8 cellular contexts compared by ENCODE assay signal in the genomic region with DNA sequence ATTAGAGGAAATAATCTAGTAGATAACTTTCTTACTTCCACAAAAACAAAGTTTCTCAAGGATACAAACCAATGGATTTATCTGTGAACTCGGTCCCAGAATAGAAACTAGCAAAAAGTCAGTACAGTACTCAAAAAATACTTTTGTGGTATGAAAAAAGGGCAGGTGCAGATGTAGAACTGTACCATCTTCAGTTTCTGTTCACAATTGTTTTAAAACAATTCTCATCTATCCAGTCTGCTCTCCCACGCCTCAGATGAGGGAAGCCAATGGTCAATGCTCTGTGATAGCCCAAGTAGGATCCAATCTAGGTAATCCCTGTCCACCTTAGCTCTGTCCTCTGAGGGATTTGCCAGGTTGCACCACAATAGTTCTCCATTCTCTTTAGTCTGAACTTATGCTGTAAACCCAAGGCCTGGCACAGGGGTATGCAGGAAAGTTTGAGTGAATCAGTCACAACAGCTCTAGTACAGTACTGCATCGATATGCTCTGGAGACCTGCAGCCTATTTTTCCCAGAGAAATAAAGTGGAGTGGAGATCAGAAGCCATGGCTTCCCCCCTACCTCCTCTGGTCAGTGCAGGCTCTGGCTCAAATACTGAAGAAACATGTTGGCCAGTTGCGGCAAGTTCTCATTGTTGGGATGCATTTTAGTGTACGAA. TPM values are rescaled to one million over a fixed set of nuclear protein-coding genes. Genes with fewer than 3 reads are reported as not detected.
DNase-seq lines count a peak whose midpoint lies in the region; ATAC-seq, FAIRE-seq and TF ChIP-seq lines count a peak whose summit lies in the region.

No MANE protein-coding gene starts in this region.

- 37 to 44% (median 40%) methylated on average over 5 of the region's 5 CpGs for WGBS in adrenal gland, 4 donors
- WGBS in lung, 2 donors = 52 to 62% methylated on average over 5 of the region's 5 CpGs

- H3K36me3 ChIP-seq in adrenal gland (replicated peaks in 1 of 2) (peaks cover 0 to 9% of the 10 kb centered on the region in 2 donors), lung (ENCODE audit: control insufficient read depth in 2 of 2, insufficient read depth in 2 of 2, low read length in 2 of 2) (peaks cover 1 to 2% of the 10 kb centered on the region in 2 donors)

- TF ChIP-seq POLR2A in adrenal gland (IDR thresholded peaks at IDR 0.05) = no peak

- peak; percentile 30 for ATAC-seq in HG03175 (IDR thresholded peaks at IDR 0.05; ENCODE audit: unreplicated experiment)
- no peak for ATAC-seq in lung (ENCODE audit: insufficient read depth, low FRiP score)
- ATAC-seq in GM18870 (IDR thresholded peaks at IDR 0.05; ENCODE audit: unreplicated experiment) = no peak

- intact Hi-C loops in adrenal gland (cut with DNase I) = no loop called here

- no peak for DNase-seq in GM18507 (ENCODE audit: extremely low spot score, insufficient read length, low read depth)
- no peak for DNase-seq in adrenal gland
- DNase-seq in lung (ENCODE audit: low spot score) = no peak
- no peak for DNase-seq in NCI-H510A treated with DMSO at 0.1 percent for 48 hours (lab: John Stamatoyannopoulos, UW)
- DNase-seq in OCI-M1 (lab: John Stamatoyannopoulos, UW) = no peak
- no peak for DNase-seq in NCI-H1694 (lab: John Stamatoyannopoulos, UW)

- H3K27ac ChIP-seq in adrenal gland (peak overlapping the region in 3 of 5 donors; percentile 70 to 97 (median 92)), lung (ENCODE audit: low read depth in 1 of 2, low read length in 1 of 2) (no peak overlapping the region)

- FAIRE-seq in GM18507 (lab: Jason Lieb, UNC) = peak; percentile 35

- no peaks in the 10 kb centered on the region for H3K27me3 ChIP-seq in adrenal gland
- H3K27me3 ChIP-seq in lung (ENCODE audit: control insufficient read depth, insufficient read depth) = no peaks in the 10 kb centered on the region

- H3K4me1 ChIP-seq in adrenal gland (replicated peaks in 1 of 2) (peaks cover 14 to 33% of the 10 kb centered on the region in 2 donors), lung (ENCODE audit: control insufficient read depth in 2 of 2, insufficient read depth in 2 of 2, low read length in 2 of 2) (peaks cover 7 to 8% of the 10 kb centered on the region in 2 donors)

- no peaks in the 10 kb centered on the region for H3K9me3 ChIP-seq in adrenal gland (replicated peaks in 1 of 3)
- H3K9me3 ChIP-seq in lung (ENCODE audit: control insufficient read depth in 2 of 2, insufficient read depth in 1 of 2, low read length in 1 of 2) = no peaks in the 10 kb centered on the region

- H3K4me3 ChIP-seq in adrenal gland = peak overlapping the region in 3 of 4 donors; percentile 63 to 80 (median 65)
- peak overlapping the region; percentile 94 for H3K4me3 ChIP-seq in lung

- TF ChIP-seq CTCF in adrenal gland (IDR thresholded peaks at IDR 0.05) = no peak
- no peak for TF ChIP-seq CTCF in lung (IDR thresholded peaks at IDR 0.05; ENCODE audit: control extremely low read depth, extremely low read depth)

RNA-seq across cellular contexts. Expression of gene KTI12, which starts 1.4 kb away (rescaled TPM):
- 10 to 100 TPM; 10.8 to 20.4 (median 13.1) TPM for total RNA-seq in adrenal gland
- polyA plus RNA-seq in adrenal gland = 1 to 10 TPM; 4.7 to 9.1 (median 6.2) TPM
- 1 to 10 TPM; 4.8 to 8.5 TPM for total RNA-seq in lung
- 10 to 100 TPM in 1 of 2 donors, 1 to 10 TPM in 1; 6.5 to 11.3 TPM for polyA plus RNA-seq in lung

RNA-seq across cellular contexts. Expression of gene TXNDC12, which starts 22.7 kb away (rescaled TPM):
- total RNA-seq in adrenal gland (10 to 100 TPM; 37.4 to 69.5 (median 51.9) TPM), lung (10 to 100 TPM; 15.8 to 51.9 TPM)
- polyA plus RNA-seq in adrenal gland (10 to 100 TPM; 14.5 to 18.7 (median 18.7) TPM), lung (10 to 100 TPM; 16.0 to 43.7 TPM)

RNA-seq across cellular contexts. Expression of gene BTF3L4, which starts 23.8 kb away (rescaled TPM):
- 10 to 100 TPM; 39.4 to 99.6 (median 54.5) TPM for total RNA-seq in adrenal gland
- 100 to 1,000 TPM in 1 of 3 donors, 10 to 100 TPM in 2; 47.6 to 126 (median 72.3) TPM for polyA plus RNA-seq in adrenal gland
- 10 to 100 TPM; 40.1 to 40.7 TPM for total RNA-seq in lung
- 10 to 100 TPM; 41.5 to 47.7 TPM for polyA plus RNA-seq in lung

RNA-seq across cellular contexts. Expression of gene RAB3B, which starts 41.8 kb away (rescaled TPM):
- total RNA-seq in adrenal gland (1 to 10 TPM in 6 of 8 donors, under 1 TPM in 2; 0.48 to 9.2 (median 2.1) TPM), lung (under 1 TPM; 0.18 to 0.57 TPM)
- polyA plus RNA-seq in adrenal gland (1 to 10 TPM in 2 of 3 donors, under 1 TPM in 1; 0.20 to 4.9 (median 1.2) TPM), lung (under 1 TPM; 0.02 to 0.03 TPM)

Comparison
In these comparisons a context has a peak if more than half of its experiments do, and no peak if none do; other contexts are left out.
1. H3K27ac ChIP-seq: peak in adrenal gland (3 of 5); none in lung (0 of 2).